Comparison of ENCODE assay signal across 26 cellular contexts in genomic region chr14:97771340-97772045, GRCh38.
DNase-seq lines count a peak whose midpoint lies in the region; TF ChIP-seq lines count a peak whose summit lies in the region.
"Had no signal": no experiment of that assay in that cellular context is flagged by ENCODE, and none has a peak within 500 bp of the region (broad histone marks: within the 10 kb centered on the region; RNA-seq: fewer than 3 reads in every experiment).

No MANE protein-coding gene starts in this region.

- in situ Hi-C loops in astrocyte of the cerebellum (cut with HindIII; ENCODE audit: low sequenced_read_pairs) (no loop called here), GM13977 (cut with MboI; ENCODE audit: low pct_unique_long_range_greater_than_20kb, low sequenced_read_pairs, unreplicated experiment) (no loop called here)

- peak overlapping the region; percentile 70 to 84 (median 80) for H3K27ac ChIP-seq in esophagus squamous epithelium
- H3K27ac ChIP-seq: gastroesophageal sphincter, lower lobe of right lung, parathyroid adenoma, thyroid gland had no signal

- H3K4me1 ChIP-seq in esophagus squamous epithelium, result peaks cover 11 to 48% (median 17%) of the 10 kb centered on the region in 3 donors
- H3K4me1 ChIP-seq: gastroesophageal sphincter, lower lobe of right lung, parathyroid adenoma, thyroid gland had no signal

- no peaks in the 10 kb centered on the region for H3K27me3 ChIP-seq in esophagus squamous epithelium
- H3K27me3 ChIP-seq: gastroesophageal sphincter, thyroid gland had no signal

- TF ChIP-seq CTCF in astrocyte of the cerebellum (IDR thresholded peaks at IDR 0.05; ENCODE audit: low read depth, low read length, missing control alignments) (no peak), esophagus squamous epithelium (IDR thresholded peaks at IDR 0.05) (no peak), GM13977 (IDR thresholded peaks at IDR 0.05; ENCODE audit: extremely low read depth, insufficient read depth, missing control alignments) (no peak)

- no peaks in the 10 kb centered on the region for H3K9me3 ChIP-seq in esophagus squamous epithelium
- H3K9me3 ChIP-seq: gastroesophageal sphincter, lower lobe of right lung, thyroid gland had no signal

- intact Hi-C loops in esophagus squamous epithelium (cut with DNase I), result no loop called here

- H3K4me3 ChIP-seq in astrocyte of the cerebellum (ENCODE audit: low read depth, low read length) (no peak overlapping the region), esophagus squamous epithelium (no peak overlapping the region), skeletal muscle cell (ENCODE audit: low read depth, low read length) (no peak overlapping the region)
- H3K4me3 ChIP-seq: gastroesophageal sphincter, lower lobe of right lung, thyroid gland had no signal

- CTCF ChIA-PET in HEK293T (lab: Yijun Ruan, JAX), result interaction anchor here (0.6 kb wide), 1 partner anchor 674 kb away, joined by 3 read pairs; no protein-coding TSS in a partner anchor

- POLR2A ChIA-PET in HEK293T (lab: Yijun Ruan, JAX), result no interaction called here

- no peaks in the 10 kb centered on the region for H3K36me3 ChIP-seq in esophagus squamous epithelium
- H3K36me3 ChIP-seq: gastroesophageal sphincter, lower lobe of right lung, thyroid gland had no signal

- 18 to 38% methylated on average over 5 to 6 of the region's 8 CpGs for WGBS in esophagus squamous epithelium, 2 donors

- TF ChIP-seq POLR2A in esophagus squamous epithelium (IDR thresholded peaks at IDR 0.05), result no peak

- DNase-seq in ELF-1 (ENCODE audit: low read depth, low spot score), result peak; percentile 50
- DNase-seq in astrocyte of the cerebellum (ENCODE audit: low read depth), result peak; percentile 8
- DNase-seq in esophagus squamous epithelium (lab: John Stamatoyannopoulos, UW), result no peak
- peak; percentile 3 for DNase-seq in skeletal muscle cell (ENCODE audit: low read depth)
- no peak for DNase-seq in DMS153 (lab: John Stamatoyannopoulos, UW)
- no peak for DNase-seq in NAMALWA (ENCODE audit: low spot score)
- no peak for DNase-seq in HEK293T (ENCODE audit: extremely low spot score)
- no peak for DNase-seq in GM13977 (ENCODE audit: low spot score)
- DNase-seq: activated naive CD4-positive, alpha-beta T cell treated with anti-CD3 and anti-CD28 coated beads, Interleukin-2, amount 50 U/mL, for 16 hours; AML-193; CD8-positive, alpha-beta memory T cell; cerebellar nuclear complex; DMS53; H9; Kasumi-1; kidney; lower lobe of right lung; NCI-H1092; NCI-H2029; NCI-H226; NCI-H774; right cardiac atrium; stimulated activated naive CD8-positive, alpha-beta T cell treated with anti-CD3 and anti-CD28 coated beads, Interleukin-15, Interleukin-2, amounts not matched to agents 100 U/mL and 50 U/mL, for 24 hours; thyroid gland had no signal

TF ChIP-seq in HEK293T, 16 proteins besides CTCF, POLR2A, EP300 and RAD21:
- TF ChIP-seq ELF4 (IDR thresholded peaks at IDR 0.05) (no peak), FOXA1 (IDR thresholded peaks at IDR 0.05) (no peak), NFRKB (IDR thresholded peaks at IDR 0.05) (no peak), FOXK2 (IDR thresholded peaks at IDR 0.05) (no peak), HDGF (IDR thresholded peaks at IDR 0.05; ENCODE audit: borderline replicate concordance) (no peak), L3MBTL2 (conservative IDR thresholded peaks at IDR 0.05) (no peak), BHLHE40 (IDR thresholded peaks at IDR 0.05; ENCODE audit: borderline replicate concordance) (no peak)

Comparison
In these comparisons a context has a peak if more than half of its experiments do, and no peak if none do; other contexts are left out.
1. DNase-seq: peak in ELF-1 (single experiment), astrocyte of the cerebellum (single experiment) and skeletal muscle cell (single experiment); none in esophagus squamous epithelium (single experiment), DMS153 (single experiment), NAMALWA (single experiment), HEK293T (single experiment) and GM13977 (single experiment).